ENCODE assay signal across 8 cellular contexts in genomic region chr2:9310390-9310789, GRCh38.
DNase-seq lines count a peak whose midpoint lies in the region; ATAC-seq and TF ChIP-seq lines count a peak whose summit lies in the region.

No MANE protein-coding gene starts in this region.

- peaks cover 0 to 55% (median 37%) of the 10 kb centered on the region in 11 experiments; a peak in 18 of 22 replicates for H4K20me1 ChIP-seq in BLaER1 treated with 17β-estradiol and CSF1 and Interleukin-3, amounts not matched to agents 10 nM and 100 nM

- H3K4me3 Mint-ChIP-seq in glutamatergic neuron (ENCODE audit: unreplicated experiment) = no peak overlapping the region

- intact Hi-C loops in posterior vena cava (cut with DNase I) = loop anchor here in 1 of 2 donors (10.0 kb wide), 1 partner anchor 106 kb away; the partner anchor contains the start of gene ASAP2

- H3K36me3 ChIP-seq in BLaER1 treated with 17β-estradiol and CSF1 and Interleukin-3, amounts not matched to agents 10 nM and 100 nM = peaks cover 5 to 46% (median 23%) of the 10 kb centered on the region in 11 experiments; a peak in 16 of 22 replicates

- H3K4me1 Mint-ChIP-seq in glutamatergic neuron (ENCODE audit: low read depth, unreplicated experiment) = peaks cover 11% of the 10 kb centered on the region

- peaks cover 1% of the 10 kb centered on the region for H3K9me3 Mint-ChIP-seq in glutamatergic neuron (ENCODE audit: unreplicated experiment)

- peak overlapping the region in 3 of 11 experiments; percentile 38 to 51 (median 47); a peak in 4 of 22 replicates for H3K9ac ChIP-seq in BLaER1 treated with 17β-estradiol and CSF1 and Interleukin-3, amounts not matched to agents 10 nM and 100 nM

- no peak overlapping the region for H3K4me3 ChIP-seq in BLaER1 treated with 17β-estradiol and CSF1 and Interleukin-3, amounts not matched to agents 10 nM and 100 nM

- peaks cover 5% of the 10 kb centered on the region for H3K27me3 Mint-ChIP-seq in glutamatergic neuron (ENCODE audit: unreplicated experiment)

- no peaks in the 10 kb centered on the region for H3K9me3 ChIP-seq in BLaER1 treated with 17β-estradiol and CSF1 and Interleukin-3, amounts not matched to agents 10 nM and 100 nM (replicated peaks in 1 of 11)

- peak overlapping the region in 6 of 11 experiments; percentile 15 to 62 (median 36); a peak in 9 of 22 replicates for H3K27ac ChIP-seq in BLaER1 treated with 17β-estradiol and CSF1 and Interleukin-3, amounts not matched to agents 10 nM and 100 nM

- H3K36me3 Mint-ChIP-seq in glutamatergic neuron (ENCODE audit: unreplicated experiment) = peaks cover 5% of the 10 kb centered on the region

- H3K27me3 ChIP-seq in BLaER1 treated with 17β-estradiol and CSF1 and Interleukin-3, amounts not matched to agents 10 nM and 100 nM = no peaks in the 10 kb centered on the region

- DNase-seq in SK-MEL-5 (ENCODE audit: low read depth, low spot score) = peak; percentile 22
- peak; percentile 90 for DNase-seq in fibroblast of peridontal ligament (ENCODE audit: extremely low read depth)
- peak; percentile 90 for DNase-seq in posterior vena cava (ENCODE audit: low spot score)
- no peak for DNase-seq in NCI-H1436 treated with DMSO at 0.1 percent for 48 hours (lab: John Stamatoyannopoulos, UW)
- DNase-seq in glutamatergic neuron = no peak

- no peak overlapping the region for H3K27ac Mint-ChIP-seq in glutamatergic neuron (ENCODE audit: unreplicated experiment)

- ATAC-seq in GM18858 (IDR thresholded peaks at IDR 0.05; ENCODE audit: unreplicated experiment) (no peak), HG02763 (IDR thresholded peaks at IDR 0.05; ENCODE audit: unreplicated experiment) (no peak)

- H3K4me2 ChIP-seq in BLaER1 treated with 17β-estradiol and CSF1 and Interleukin-3, amounts not matched to agents 10 nM and 100 nM = peak overlapping the region in 10 of 11 experiments; percentile 4 to 78 (median 52); a peak in 18 of 22 replicates

- in situ Hi-C loops in SK-MEL-5 (cut with HindIII; ENCODE audit: low pct_unique_long_range_greater_than_20kb, low sequenced_read_pairs) = no loop called here

- peaks cover 31 to 54% (median 46%) of the 10 kb centered on the region in 10 experiments for H3K4me1 ChIP-seq in BLaER1 treated with 17β-estradiol and CSF1 and Interleukin-3, amounts not matched to agents 10 nM and 100 nM

- no peak for TF ChIP-seq CTCF in glutamatergic neuron (IDR thresholded peaks at IDR 0.05; ENCODE audit: partially characterized antibody, unreplicated experiment)

Comparison
In these comparisons a context has a peak if more than half of its experiments do, and no peak if none do; other contexts are left out.
1. DNase-seq: peak in SK-MEL-5 (single experiment), fibroblast of peridontal ligament (single experiment) and posterior vena cava (single experiment); none in NCI-H1436 treated with DMSO at 0.1 percent for 48 hours (single experiment) and glutamatergic neuron (single experiment).